14 cellular contexts compared by ENCODE assay signal in the genomic region with DNA sequence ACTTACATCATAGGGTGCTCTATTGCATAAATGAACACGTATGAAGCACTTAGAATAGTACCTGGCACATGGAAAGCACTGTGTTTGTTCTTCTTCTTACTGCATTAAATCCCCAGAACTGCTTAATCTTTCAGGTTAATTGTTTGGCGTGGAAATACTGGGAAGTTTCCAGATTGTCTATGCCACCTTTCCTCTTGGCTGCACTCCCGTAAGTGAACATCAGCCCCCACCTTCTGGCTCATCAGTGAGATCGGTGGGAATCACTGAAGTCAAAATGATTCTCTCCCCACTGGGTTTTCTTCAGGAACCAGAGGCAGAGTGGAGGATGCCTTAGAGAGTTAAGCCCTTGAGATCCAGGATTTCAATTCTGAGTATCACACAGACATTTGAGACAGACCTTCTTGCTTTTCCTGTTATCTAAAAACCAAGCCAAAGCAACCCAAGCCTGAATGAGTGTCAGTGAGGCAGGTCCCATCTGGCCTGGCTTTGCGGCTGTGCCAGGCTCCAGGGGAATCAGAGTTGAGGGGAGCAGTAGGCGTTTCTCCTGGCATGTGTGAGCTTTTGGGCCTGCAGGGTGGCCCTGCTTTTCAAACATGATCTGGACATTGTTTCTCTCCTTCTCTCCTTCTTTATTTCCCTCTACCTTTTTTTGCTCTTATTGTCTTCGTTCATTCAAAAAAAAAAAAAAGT. TPM values are rescaled to one million over a fixed set of nuclear protein-coding genes. Genes with fewer than 3 reads are reported as not detected.
DNase-seq lines count a peak whose midpoint lies in the region; ATAC-seq and TF ChIP-seq lines count a peak whose summit lies in the region.
"Had no signal": no experiment of that assay in that cellular context is flagged by ENCODE, and none has a peak within 500 bp of the region (broad histone marks: within the 10 kb centered on the region; RNA-seq: fewer than 3 reads in every experiment).

No MANE protein-coding gene starts in this region.

- H3K4me2 ChIP-seq in OCI-LY3 (ENCODE audit: low read length) = no peak overlapping the region

- no peak overlapping the region for H3K9ac ChIP-seq in OCI-LY3 (ENCODE audit: low read length)
- H3K9ac ChIP-seq: GM23248 had no signal

- H2AFZ ChIP-seq in OCI-LY3 (ENCODE audit: low read depth, low read length) = no peak overlapping the region
- H2AFZ ChIP-seq: GM23248 had no signal

- peak; percentile 38 for ATAC-seq in esophagus mucosa
- no peak for ATAC-seq in left cardiac atrium
- ATAC-seq in Right ventricle myocardium superior (ENCODE audit: poor library complexity) = no peak
- ATAC-seq: CD8-positive, alpha-beta T cell had no signal

- peaks cover 47% of the 10 kb centered on the region for H3K4me1 ChIP-seq in OCI-LY3 (ENCODE audit: low read length)

- no peaks in the 10 kb centered on the region for H3K79me2 ChIP-seq in OCI-LY3 (ENCODE audit: low read length)

- intact Hi-C loops in left cardiac atrium (cut with DNase I) = no loop called here
- intact Hi-C loops in Right ventricle myocardium superior (cut with DNase I) = no loop called here

- no peaks in the 10 kb centered on the region for H3K9me3 ChIP-seq in OCI-LY3 (ENCODE audit: insufficient read depth, low read length)

- no peak for TF ChIP-seq CTCF in OCI-LY3 (IDR thresholded peaks at IDR 0.05; ENCODE audit: low read depth, low read length)

- H4K20me1 ChIP-seq in OCI-LY3 (ENCODE audit: insufficient read depth, low read length) = no peaks in the 10 kb centered on the region

- H3K27me3 ChIP-seq in OCI-LY3 (ENCODE audit: low read depth, low read length) = no peaks in the 10 kb centered on the region

- H3K4me3 ChIP-seq in OCI-LY3 (ENCODE audit: low read length) = no peak overlapping the region
- H3K4me3 ChIP-seq: GM23248 had no signal

- DNase-seq in DMS 273 (lab: John Stamatoyannopoulos, UW; ENCODE audit: unreplicated experiment) (peak; percentile 57), DMS 273 treated with DMSO at 0.1 percent for 48 hours (lab: John Stamatoyannopoulos, UW) (no peak), NCI-H1694 treated with DMSO at 0.1 percent for 48 hours (lab: John Stamatoyannopoulos, UW) (peak; percentile 51), left cardiac atrium (no peak), Right ventricle myocardium superior (no peak), HK-2 (ENCODE audit: unreplicated experiment) (no peak)
- DNase-seq: CD8-positive, alpha-beta T cell; COR-L47; DMS53; GM23248; H7 had no signal

- H3K36me3 ChIP-seq in OCI-LY3 (replicated peaks; ENCODE audit: low read depth, low read length) = peaks cover 5% of the 10 kb centered on the region

- peak overlapping the region; percentile 6; the same call in 1 of the 2 replicates for H3K27ac ChIP-seq in OCI-LY3 (ENCODE audit: low read length)
- H3K27ac ChIP-seq: 22Rv1, GM23248 had no signal

RNA-seq across cellular contexts. Expression of gene OTOA, which starts 59.1 kb away (rescaled TPM):
- total RNA-seq in esophagus mucosa = 0.04 TPM
- under 1 TPM in 1 of 2 donors, not detected in 1; 0.29 TPM for total RNA-seq in left cardiac atrium
- not detected for total RNA-seq in Right ventricle myocardium superior
- total RNA-seq: GM23248, H7 had no signal

Comparison
In these comparisons a context has a peak if more than half of its experiments do, and no peak if none do; other contexts are left out.
1. DNase-seq: peak in DMS 273 (single experiment) and NCI-H1694 treated with DMSO at 0.1 percent for 48 hours (single experiment); none in DMS 273 treated with DMSO at 0.1 percent for 48 hours (single experiment), left cardiac atrium (single experiment), Right ventricle myocardium superior (single experiment) and HK-2 (single experiment).